ENCODE assay signal across 2 cellular contexts in the genomic region with DNA sequence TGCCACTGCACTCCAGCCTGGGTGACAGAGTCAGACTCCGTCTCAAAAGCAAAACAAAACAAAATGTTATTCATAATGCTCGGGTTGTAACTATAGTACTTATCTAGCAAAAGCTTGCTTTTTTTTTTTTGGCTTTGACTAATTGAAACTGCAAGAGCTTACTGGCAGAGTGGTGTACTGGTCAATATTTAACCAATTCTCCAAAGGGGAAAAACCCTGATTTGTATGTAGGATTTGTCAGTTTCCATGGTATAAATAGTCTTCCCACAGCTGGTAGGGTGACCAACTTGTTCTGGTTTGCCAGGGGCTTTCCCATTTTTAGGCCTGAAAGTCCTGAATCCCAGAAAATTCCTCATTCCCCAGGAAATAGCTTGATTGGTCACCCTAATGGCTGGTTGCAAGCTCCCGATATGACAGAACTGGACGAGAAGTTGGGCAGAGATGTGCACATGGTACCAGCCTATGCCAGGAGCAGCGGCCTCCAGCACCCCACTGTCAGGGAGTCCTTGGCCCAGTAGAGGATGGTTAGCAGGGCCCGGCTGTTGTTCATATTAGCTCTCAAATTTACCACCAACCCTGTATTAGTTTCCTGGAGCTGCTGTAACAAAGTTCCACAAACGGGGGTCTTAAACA.
TF ChIP-seq lines count a peak whose summit lies in the region.

No MANE protein-coding gene starts in this region.

TF ChIP-seq in GM12878, 131 proteins besides CTCF, POLR2A, EP300 and RAD21:
- TF ChIP-seq LARP7 (IDR thresholded peaks at IDR 0.05) (no peak), IKZF2 (IDR thresholded peaks at IDR 0.05) (peak; percentile 22 to 55; a peak in 2 of 4 replicates), IKZF1 (conservative IDR thresholded peaks at IDR 0.05) (peak; percentile 55)
- TF ChIP-seq, protein P1, sequence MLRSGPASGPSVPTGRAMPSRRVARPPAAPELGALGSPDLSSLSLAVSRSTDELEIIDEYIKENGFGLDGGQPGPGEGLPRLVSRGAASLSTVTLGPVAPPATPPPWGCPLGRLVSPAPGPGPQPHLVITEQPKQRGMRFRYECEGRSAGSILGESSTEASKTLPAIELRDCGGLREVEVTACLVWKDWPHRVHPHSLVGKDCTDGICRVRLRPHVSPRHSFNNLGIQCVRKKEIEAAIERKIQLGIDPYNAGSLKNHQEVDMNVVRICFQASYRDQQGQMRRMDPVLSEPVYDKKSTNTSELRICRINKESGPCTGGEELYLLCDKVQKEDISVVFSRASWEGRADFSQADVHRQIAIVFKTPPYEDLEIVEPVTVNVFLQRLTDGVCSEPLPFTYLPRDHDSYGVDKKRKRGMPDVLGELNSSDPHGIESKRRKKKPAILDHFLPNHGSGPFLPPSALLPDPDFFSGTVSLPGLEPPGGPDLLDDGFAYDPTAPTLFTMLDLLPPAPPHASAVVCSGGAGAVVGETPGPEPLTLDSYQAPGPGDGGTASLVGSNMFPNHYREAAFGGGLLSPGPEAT (IDR thresholded peaks at IDR 0.05; ENCODE audit: low read depth) = 0 out of 2 replicates have a peak, but pooled peaks have one; percentile 25

TF ChIP-seq in liver, 16 proteins besides CTCF, POLR2A, EP300 and RAD21:
- TF ChIP-seq, protein P2, sequence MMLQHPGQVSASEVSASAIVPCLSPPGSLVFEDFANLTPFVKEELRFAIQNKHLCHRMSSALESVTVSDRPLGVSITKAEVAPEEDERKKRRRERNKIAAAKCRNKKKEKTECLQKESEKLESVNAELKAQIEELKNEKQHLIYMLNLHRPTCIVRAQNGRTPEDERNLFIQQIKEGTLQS (IDR thresholded peaks at IDR 0.05) = no peak
- TF ChIP-seq JUND (IDR thresholded peaks at IDR 0.05) (no peak), FOXA1 (IDR thresholded peaks at IDR 0.05) (no peak), FOXA2 (IDR thresholded peaks at IDR 0.05) (no peak), NR2F2 (IDR thresholded peaks at IDR 0.05) (no peak), SP1 (IDR thresholded peaks at IDR 0.05) (peak; percentile 57), YY1 (IDR thresholded peaks at IDR 0.05) (no peak), GABPA (IDR thresholded peaks at IDR 0.05 in 1 of 2, conservative IDR thresholded peaks at IDR 0.05 in 1 of 2) (no peak), HNF4G (IDR thresholded peaks at IDR 0.05) (no peak), HNF4A (conservative IDR thresholded peaks at IDR 0.05) (peak; percentile 5 to 41), EGR1 (IDR thresholded peaks at IDR 0.05; ENCODE audit: low read depth in 2 of 2) (no peak), RXRA (IDR thresholded peaks at IDR 0.05) (peak in 1 of 2 donors; percentile 50), TAF1 (conservative IDR thresholded peaks at IDR 0.05) (no peak)
- TF ChIP-seq, protein P3, sequence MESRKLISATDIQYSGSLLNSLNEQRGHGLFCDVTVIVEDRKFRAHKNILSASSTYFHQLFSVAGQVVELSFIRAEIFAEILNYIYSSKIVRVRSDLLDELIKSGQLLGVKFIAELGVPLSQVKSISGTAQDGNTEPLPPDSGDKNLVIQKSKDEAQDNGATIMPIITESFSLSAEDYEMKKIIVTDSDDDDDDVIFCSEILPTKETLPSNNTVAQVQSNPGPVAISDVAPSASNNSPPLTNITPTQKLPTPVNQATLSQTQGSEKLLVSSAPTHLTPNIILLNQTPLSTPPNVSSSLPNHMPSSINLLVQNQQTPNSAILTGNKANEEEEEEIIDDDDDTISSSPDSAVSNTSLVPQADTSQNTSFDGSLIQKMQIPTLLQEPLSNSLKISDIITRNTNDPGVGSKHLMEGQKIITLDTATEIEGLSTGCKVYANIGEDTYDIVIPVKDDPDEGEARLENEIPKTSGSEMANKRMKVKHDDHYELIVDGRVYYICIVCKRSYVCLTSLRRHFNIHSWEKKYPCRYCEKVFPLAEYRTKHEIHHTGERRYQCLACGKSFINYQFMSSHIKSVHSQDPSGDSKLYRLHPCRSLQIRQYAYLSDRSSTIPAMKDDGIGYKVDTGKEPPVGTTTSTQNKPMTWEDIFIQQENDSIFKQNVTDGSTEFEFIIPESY (IDR thresholded peaks at IDR 0.05) = no peak
- TF ChIP-seq, protein P4, sequence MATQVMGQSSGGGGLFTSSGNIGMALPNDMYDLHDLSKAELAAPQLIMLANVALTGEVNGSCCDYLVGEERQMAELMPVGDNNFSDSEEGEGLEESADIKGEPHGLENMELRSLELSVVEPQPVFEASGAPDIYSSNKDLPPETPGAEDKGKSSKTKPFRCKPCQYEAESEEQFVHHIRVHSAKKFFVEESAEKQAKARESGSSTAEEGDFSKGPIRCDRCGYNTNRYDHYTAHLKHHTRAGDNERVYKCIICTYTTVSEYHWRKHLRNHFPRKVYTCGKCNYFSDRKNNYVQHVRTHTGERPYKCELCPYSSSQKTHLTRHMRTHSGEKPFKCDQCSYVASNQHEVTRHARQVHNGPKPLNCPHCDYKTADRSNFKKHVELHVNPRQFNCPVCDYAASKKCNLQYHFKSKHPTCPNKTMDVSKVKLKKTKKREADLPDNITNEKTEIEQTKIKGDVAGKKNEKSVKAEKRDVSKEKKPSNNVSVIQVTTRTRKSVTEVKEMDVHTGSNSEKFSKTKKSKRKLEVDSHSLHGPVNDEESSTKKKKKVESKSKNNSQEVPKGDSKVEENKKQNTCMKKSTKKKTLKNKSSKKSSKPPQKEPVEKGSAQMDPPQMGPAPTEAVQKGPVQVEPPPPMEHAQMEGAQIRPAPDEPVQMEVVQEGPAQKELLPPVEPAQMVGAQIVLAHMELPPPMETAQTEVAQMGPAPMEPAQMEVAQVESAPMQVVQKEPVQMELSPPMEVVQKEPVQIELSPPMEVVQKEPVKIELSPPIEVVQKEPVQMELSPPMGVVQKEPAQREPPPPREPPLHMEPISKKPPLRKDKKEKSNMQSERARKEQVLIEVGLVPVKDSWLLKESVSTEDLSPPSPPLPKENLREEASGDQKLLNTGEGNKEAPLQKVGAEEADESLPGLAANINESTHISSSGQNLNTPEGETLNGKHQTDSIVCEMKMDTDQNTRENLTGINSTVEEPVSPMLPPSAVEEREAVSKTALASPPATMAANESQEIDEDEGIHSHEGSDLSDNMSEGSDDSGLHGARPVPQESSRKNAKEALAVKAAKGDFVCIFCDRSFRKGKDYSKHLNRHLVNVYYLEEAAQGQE (IDR thresholded peaks at IDR 0.05) = no peak
- TF ChIP-seq, protein P5, sequence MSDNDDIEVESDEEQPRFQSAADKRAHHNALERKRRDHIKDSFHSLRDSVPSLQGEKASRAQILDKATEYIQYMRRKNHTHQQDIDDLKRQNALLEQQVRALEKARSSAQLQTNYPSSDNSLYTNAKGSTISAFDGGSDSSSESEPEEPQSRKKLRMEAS (IDR thresholded peaks at IDR 0.05) = peak; percentile 11
